12 cellular contexts compared by ENCODE assay signal in genomic region chr9:131046093-131046380, GRCh38. TPM values are rescaled to one million over a fixed set of nuclear protein-coding genes. Genes with fewer than 3 reads are reported as not detected.
"Had no signal": no experiment of that assay in that cellular context is flagged by ENCODE, and none has a peak within 500 bp of the region (broad histone marks: within the 10 kb centered on the region; RNA-seq: fewer than 3 reads in every experiment).

No MANE protein-coding gene starts in this region.

- H3K9me3 ChIP-seq: esophagus squamous epithelium, transverse colon had no signal

- H3K27ac ChIP-seq: brain microvascular endothelial cell, esophagus squamous epithelium, foreskin keratinocyte, transverse colon had no signal

- H3K4me1 ChIP-seq: foreskin keratinocyte had no signal

- H3K4me3 ChIP-seq: lung, smooth muscle cell, transverse colon had no signal

- H3K4me3 Mint-ChIP-seq: activated CD4-positive, alpha-beta memory T cell treated with anti-CD3 and anti-CD28 coated beads for 36 hours; T-helper 2 cell treated with Interferon-gamma antibody and Interleukin-4, amounts not matched to agents 5 μg/mL and 100 μg/mL, for 36 hours had no signal

- H3K27ac Mint-ChIP-seq: activated CD4-positive, alpha-beta memory T cell treated with anti-CD3 and anti-CD28 coated beads for 36 hours; activated naive CD4-positive, alpha-beta T cell treated with anti-CD3 and anti-CD28 coated beads, Interleukin-2, amount 50 U/mL, for 72 hours; immature natural killer cell; T-helper 2 cell treated with Interferon-gamma antibody and Interleukin-4, amounts not matched to agents 5 μg/mL and 100 μg/mL, for 36 hours had no signal

- H3K9me3 Mint-ChIP-seq: activated CD4-positive, alpha-beta memory T cell treated with anti-CD3 and anti-CD28 coated beads for 36 hours; activated naive CD4-positive, alpha-beta T cell treated with anti-CD3 and anti-CD28 coated beads, Interleukin-2, amount 50 U/mL, for 72 hours; activated T-cell treated with anti-CD3 and anti-CD28 coated beads, Interleukin-2, amount 50 U/mL, for 4 hours; immature natural killer cell; naive thymus-derived CD4-positive, alpha-beta T cell; T-helper 2 cell treated with Interferon-gamma antibody and Interleukin-4, amounts not matched to agents 5 μg/mL and 100 μg/mL, for 36 hours had no signal

- H3K36me3 Mint-ChIP-seq: activated CD4-positive, alpha-beta memory T cell treated with anti-CD3 and anti-CD28 coated beads for 36 hours; activated naive CD4-positive, alpha-beta T cell treated with anti-CD3 and anti-CD28 coated beads, Interleukin-2, amount 50 U/mL, for 72 hours; immature natural killer cell; naive thymus-derived CD4-positive, alpha-beta T cell had no signal

- DNase-seq: esophagus squamous epithelium had no signal

- H3K36me3 ChIP-seq: brain microvascular endothelial cell, esophagus squamous epithelium, transverse colon had no signal

RNA-seq across cellular contexts. Expression of gene LAMC3, which starts 37.1 kb away (rescaled TPM):
- total RNA-seq: foreskin keratinocyte had no signal
- polyA plus RNA-seq: foreskin keratinocyte, immature natural killer cell had no signal

RNA-seq across cellular contexts. Expression of gene AIF1L, which starts 50.3 kb away (rescaled TPM):
- polyA plus RNA-seq: immature natural killer cell had no signal
